2 cellular contexts compared by ENCODE assay signal in the genomic region with DNA sequence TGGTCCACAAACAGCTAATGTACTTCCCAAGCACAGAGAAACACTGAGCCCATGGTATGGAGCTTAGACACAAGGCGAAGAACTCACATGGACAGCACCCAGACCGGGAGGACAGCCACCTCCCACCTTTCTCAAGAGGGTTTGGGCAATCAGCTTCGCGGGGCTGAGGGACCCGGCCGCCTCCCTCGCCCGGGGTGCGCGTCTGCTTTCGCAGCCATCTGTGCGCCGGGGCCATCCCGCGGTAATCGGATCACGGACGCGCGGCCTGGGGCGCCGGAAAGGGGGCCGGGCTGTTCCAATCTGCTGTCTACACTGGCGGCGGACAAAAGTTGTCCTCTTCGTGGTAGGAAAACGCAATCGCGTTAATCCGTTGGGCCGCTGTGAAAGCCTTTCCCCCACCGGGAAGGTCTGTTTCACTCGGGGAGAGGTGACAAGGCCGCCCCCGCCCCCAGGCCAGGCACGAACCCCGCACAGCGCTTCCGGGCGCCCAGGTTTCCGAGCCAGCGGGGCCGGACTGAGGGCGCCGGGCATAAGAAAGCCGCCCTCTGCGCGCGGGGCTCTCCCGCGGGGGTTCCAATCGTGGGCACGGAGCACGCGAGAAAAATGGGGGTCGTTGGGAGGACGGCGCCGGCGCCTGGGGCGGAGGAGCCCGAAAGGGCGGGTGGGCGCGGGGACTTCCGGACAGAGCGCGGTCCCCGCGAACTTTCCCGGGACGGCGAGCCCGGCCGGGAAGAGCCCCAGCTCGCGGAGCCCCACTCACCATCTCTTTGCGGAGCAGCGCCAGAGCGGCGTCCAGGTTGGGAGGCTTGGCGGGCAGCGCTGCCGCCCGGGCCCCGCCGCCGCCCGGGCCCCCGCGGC.
TF ChIP-seq lines count a peak whose summit lies in the region.

No MANE protein-coding gene starts in this region.

TF ChIP-seq in Ishikawa, 13 proteins besides CTCF, POLR2A, EP300 and RAD21 (continued from another document):
- peak; percentile 50; the same call in 1 of the 2 replicates for TF ChIP-seq ZBTB7A (IDR thresholded peaks at IDR 0.05; ENCODE audit: low read depth)
- TF ChIP-seq YY1 (IDR thresholded peaks at IDR 0.05; ENCODE audit: low read depth), result no peak
- TF ChIP-seq, protein P1, sequence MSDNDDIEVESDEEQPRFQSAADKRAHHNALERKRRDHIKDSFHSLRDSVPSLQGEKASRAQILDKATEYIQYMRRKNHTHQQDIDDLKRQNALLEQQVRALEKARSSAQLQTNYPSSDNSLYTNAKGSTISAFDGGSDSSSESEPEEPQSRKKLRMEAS (IDR thresholded peaks at IDR 0.05), result peak; percentile 15; the same call in 1 of the 2 replicates
TF ChIP-seq in Ishikawa: peak in this region for 3.

TF ChIP-seq in WTC11, 78 proteins besides CTCF, POLR2A, EP300 and RAD21 (continued from another document):
- TF ChIP-seq E2F5 (CRISPR knock-in tag; IDR thresholded peaks at IDR 0.05) (0 out of 2 replicates have a peak, but pooled peaks have one; percentile 12), ATF2 (CRISPR knock-in tag; IDR thresholded peaks at IDR 0.05; ENCODE audit: borderline replicate concordance, low read depth) (no peak), HMGXB4 (CRISPR knock-in tag; IDR thresholded peaks at IDR 0.05) (peak; percentile 39; the same call in 1 of the 2 replicates), ZBTB43 (CRISPR knock-in tag; IDR thresholded peaks at IDR 0.05) (no peak), ZNF532 (CRISPR knock-in tag; IDR thresholded peaks at IDR 0.05; ENCODE audit: borderline replicate concordance) (no peak), ZNF317 (CRISPR knock-in tag; IDR thresholded peaks at IDR 0.05; ENCODE audit: borderline replicate concordance, low read depth) (no peak), GRHL2 (CRISPR knock-in tag; IDR thresholded peaks at IDR 0.05; ENCODE audit: insufficient replicate concordance, severe bottlenecking) (no peak), ZNF219 (CRISPR knock-in tag; IDR thresholded peaks at IDR 0.05; ENCODE audit: borderline replicate concordance) (no peak), ZNF416 (CRISPR knock-in tag; IDR thresholded peaks at IDR 0.05) (no peak), ATF1 (CRISPR knock-in tag; IDR thresholded peaks at IDR 0.05) (no peak), ZNF138 (CRISPR knock-in tag; conservative IDR thresholded peaks at IDR 0.05) (no peak)
- TF ChIP-seq, protein P2, sequence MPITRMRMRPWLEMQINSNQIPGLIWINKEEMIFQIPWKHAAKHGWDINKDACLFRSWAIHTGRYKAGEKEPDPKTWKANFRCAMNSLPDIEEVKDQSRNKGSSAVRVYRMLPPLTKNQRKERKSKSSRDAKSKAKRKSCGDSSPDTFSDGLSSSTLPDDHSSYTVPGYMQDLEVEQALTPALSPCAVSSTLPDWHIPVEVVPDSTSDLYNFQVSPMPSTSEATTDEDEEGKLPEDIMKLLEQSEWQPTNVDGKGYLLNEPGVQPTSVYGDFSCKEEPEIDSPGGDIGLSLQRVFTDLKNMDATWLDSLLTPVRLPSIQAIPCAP (CRISPR knock-in tag; IDR thresholded peaks at IDR 0.05), result no peak
- TF ChIP-seq, protein P3, sequence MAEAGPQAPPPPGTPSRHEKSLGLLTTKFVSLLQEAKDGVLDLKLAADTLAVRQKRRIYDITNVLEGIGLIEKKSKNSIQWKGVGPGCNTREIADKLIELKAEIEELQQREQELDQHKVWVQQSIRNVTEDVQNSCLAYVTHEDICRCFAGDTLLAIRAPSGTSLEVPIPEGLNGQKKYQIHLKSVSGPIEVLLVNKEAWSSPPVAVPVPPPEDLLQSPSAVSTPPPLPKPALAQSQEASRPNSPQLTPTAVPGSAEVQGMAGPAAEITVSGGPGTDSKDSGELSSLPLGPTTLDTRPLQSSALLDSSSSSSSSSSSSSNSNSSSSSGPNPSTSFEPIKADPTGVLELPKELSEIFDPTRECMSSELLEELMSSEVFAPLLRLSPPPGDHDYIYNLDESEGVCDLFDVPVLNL (CRISPR knock-in tag; IDR thresholded peaks at IDR 0.05; ENCODE audit: borderline replicate concordance, low read depth), result peak; percentile 31; the same call in 1 of the 2 replicates
- TF ChIP-seq, protein P4, sequence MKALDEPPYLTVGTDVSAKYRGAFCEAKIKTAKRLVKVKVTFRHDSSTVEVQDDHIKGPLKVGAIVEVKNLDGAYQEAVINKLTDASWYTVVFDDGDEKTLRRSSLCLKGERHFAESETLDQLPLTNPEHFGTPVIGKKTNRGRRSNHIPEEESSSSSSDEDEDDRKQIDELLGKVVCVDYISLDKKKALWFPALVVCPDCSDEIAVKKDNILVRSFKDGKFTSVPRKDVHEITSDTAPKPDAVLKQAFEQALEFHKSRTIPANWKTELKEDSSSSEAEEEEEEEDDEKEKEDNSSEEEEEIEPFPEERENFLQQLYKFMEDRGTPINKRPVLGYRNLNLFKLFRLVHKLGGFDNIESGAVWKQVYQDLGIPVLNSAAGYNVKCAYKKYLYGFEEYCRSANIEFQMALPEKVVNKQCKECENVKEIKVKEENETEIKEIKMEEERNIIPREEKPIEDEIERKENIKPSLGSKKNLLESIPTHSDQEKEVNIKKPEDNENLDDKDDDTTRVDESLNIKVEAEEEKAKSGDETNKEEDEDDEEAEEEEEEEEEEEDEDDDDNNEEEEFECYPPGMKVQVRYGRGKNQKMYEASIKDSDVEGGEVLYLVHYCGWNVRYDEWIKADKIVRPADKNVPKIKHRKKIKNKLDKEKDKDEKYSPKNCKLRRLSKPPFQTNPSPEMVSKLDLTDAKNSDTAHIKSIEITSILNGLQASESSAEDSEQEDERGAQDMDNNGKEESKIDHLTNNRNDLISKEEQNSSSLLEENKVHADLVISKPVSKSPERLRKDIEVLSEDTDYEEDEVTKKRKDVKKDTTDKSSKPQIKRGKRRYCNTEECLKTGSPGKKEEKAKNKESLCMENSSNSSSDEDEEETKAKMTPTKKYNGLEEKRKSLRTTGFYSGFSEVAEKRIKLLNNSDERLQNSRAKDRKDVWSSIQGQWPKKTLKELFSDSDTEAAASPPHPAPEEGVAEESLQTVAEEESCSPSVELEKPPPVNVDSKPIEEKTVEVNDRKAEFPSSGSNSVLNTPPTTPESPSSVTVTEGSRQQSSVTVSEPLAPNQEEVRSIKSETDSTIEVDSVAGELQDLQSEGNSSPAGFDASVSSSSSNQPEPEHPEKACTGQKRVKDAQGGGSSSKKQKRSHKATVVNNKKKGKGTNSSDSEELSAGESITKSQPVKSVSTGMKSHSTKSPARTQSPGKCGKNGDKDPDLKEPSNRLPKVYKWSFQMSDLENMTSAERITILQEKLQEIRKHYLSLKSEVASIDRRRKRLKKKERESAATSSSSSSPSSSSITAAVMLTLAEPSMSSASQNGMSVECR (CRISPR knock-in tag; IDR thresholded peaks at IDR 0.05; ENCODE audit: borderline replicate concordance), result no peak
- TF ChIP-seq, protein P5, sequence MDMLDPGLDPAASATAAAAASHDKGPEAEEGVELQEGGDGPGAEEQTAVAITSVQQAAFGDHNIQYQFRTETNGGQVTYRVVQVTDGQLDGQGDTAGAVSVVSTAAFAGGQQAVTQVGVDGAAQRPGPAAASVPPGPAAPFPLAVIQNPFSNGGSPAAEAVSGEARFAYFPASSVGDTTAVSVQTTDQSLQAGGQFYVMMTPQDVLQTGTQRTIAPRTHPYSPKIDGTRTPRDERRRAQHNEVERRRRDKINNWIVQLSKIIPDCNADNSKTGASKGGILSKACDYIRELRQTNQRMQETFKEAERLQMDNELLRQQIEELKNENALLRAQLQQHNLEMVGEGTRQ (CRISPR knock-in tag; IDR thresholded peaks at IDR 0.05), result no peak
